In the genomic region with DNA sequence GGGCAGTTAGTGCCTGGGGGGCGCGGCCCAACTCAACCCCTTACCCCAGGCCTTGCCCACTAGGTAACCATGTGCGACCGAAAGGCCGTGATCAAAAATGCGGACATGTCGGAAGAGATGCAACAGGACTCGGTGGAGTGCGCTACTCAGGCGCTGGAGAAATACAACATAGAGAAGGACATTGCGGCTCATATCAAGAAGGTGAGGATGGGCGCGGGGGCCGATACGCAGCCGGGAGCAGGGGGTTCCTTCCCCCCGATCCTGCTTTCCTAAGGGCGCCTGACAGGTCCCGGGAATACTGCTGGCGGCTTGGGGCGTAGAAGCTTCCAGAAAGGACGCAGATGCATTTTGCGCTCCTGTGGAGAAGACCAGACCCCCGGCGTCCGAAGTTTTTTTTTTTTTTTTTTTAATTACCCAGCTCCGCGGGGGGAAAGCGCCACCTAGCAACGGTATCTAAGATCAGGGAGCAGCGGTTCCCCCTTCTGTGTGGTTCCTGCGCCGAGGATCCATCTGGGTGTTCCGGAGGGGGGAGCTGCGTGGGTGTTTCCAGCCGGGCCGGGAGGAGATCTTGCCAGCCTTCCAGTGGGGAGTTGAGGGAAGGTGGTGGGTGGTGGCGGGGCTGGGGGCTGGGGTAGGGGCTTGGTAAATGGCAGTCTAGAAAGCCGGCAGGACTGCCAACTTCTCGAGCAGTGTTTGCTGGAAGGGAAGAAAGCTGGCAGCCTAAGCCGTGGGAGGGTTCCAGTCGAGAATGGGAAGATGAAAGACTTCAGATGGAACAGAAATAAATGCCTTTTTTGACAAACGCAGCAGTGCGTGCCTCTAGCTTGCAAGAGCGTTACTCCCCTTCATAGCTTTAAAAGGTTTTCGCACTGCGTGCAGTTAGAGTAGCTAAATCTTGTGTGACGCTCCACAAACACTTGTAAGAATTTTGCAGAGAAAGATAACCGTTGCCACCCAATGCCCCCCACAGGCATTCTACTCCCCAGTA, we compare ENCODE assay signal across 1 cellular context.
TF ChIP-seq lines count a peak whose summit lies in the region.

No MANE protein-coding gene starts in this region.

TF ChIP-seq in endothelial cell of umbilical vein, 7 proteins besides CTCF, POLR2A, EP300 and RAD21 (continued from another document):
- TF ChIP-seq EZH2 (IDR thresholded peaks at IDR 0.05; ENCODE audit: borderline replicate concordance, low read depth, low read length, severe bottlenecking), result no peak
- no peak for TF ChIP-seq FOS (IDR thresholded peaks at IDR 0.05; ENCODE audit: borderline replicate concordance, insufficient read depth, low read length)
- TF ChIP-seq JUN (IDR thresholded peaks at IDR 0.05; ENCODE audit: borderline replicate concordance, insufficient read depth, insufficient read length, low read depth), result no peak
- TF ChIP-seq MAX (IDR thresholded peaks at IDR 0.05; ENCODE audit: insufficient read depth, insufficient read length), result no peak
TF ChIP-seq in endothelial cell of umbilical vein: peak in this region for 0.
